ENCODE assay signal across 17 cellular contexts in genomic region chr17:47686276-47686635, GRCh38. TPM values are rescaled to one million over a fixed set of nuclear protein-coding genes. Genes with fewer than 3 reads are reported as not detected.
DNase-seq lines count a peak whose midpoint lies in the region; ATAC-seq, FAIRE-seq and TF ChIP-seq lines count a peak whose summit lies in the region.
"Had no signal": no experiment of that assay in that cellular context is flagged by ENCODE, and none has a peak within 500 bp of the region (broad histone marks: within the 10 kb centered on the region; RNA-seq: fewer than 3 reads in every experiment).

No MANE protein-coding gene starts in this region.

- no peaks in the 10 kb centered on the region for H3K27me3 Mint-ChIP-seq in H9 (ENCODE audit: low read depth)
- no peaks in the 10 kb centered on the region for H3K27me3 Mint-ChIP-seq in natural killer cell treated with Interleukin-12 subunit alpha and Interleukin-12 subunit beta and Interleukin-15 and Interleukin-18, amount 100 ng/mL, for 72 hours
- H3K27me3 Mint-ChIP-seq: central memory CD8-positive, alpha-beta T cell had no signal

- H3K36me3 ChIP-seq in K562 (ENCODE audit: control insufficient read depth, insufficient read depth, low read length), result peaks cover 47% of the 10 kb centered on the region

- H3K9me1 ChIP-seq in K562 (ENCODE audit: control insufficient read depth, insufficient read depth, low read length), result no peaks in the 10 kb centered on the region

- no peak overlapping the region for H2AK5ac ChIP-seq in H9 (ENCODE audit: insufficient read length, low read length)

- no peak overlapping the region for H3K56ac ChIP-seq in H9 (ENCODE audit: insufficient read length, low read depth, low read length)

- H4K5ac ChIP-seq in H9 (ENCODE audit: insufficient read length, low read depth, low read length), result no peak overlapping the region

- no peak overlapping the region for H3K4me2 ChIP-seq in H9 (ENCODE audit: insufficient read depth, insufficient read length, low read length)
- no peak overlapping the region for H3K4me2 ChIP-seq in K562 (ENCODE audit: insufficient read depth, low read length)

- no peak overlapping the region for H2BK20ac ChIP-seq in H9 (ENCODE audit: low read depth, low read length, poor library complexity, severe bottlenecking)

- H2BK15ac ChIP-seq in H9 (ENCODE audit: low read depth, low read length), result no peak overlapping the region

- H3K27me3 ChIP-seq in H9 (ENCODE audit: insufficient read depth, low read length), result no peaks in the 10 kb centered on the region
- no peaks in the 10 kb centered on the region for H3K27me3 ChIP-seq in K562 (ENCODE audit: control insufficient read depth in 2 of 2, insufficient read depth in 2 of 2, low read length in 2 of 2)
- H3K27me3 ChIP-seq: esophagus squamous epithelium had no signal

- POLR2A ChIA-PET in K562 (lab: Yijun Ruan, JAX), result interaction anchor here (3.6 kb wide), 1 partner anchor 9 kb away, joined by 30 read pairs; no protein-coding TSS in a partner anchor

- no peak overlapping the region for H3K9ac ChIP-seq in H9 (ENCODE audit: extremely low read depth, insufficient read length, low read length)
- no peak overlapping the region for H3K9ac ChIP-seq in K562 (ENCODE audit: insufficient read depth in 1 of 2, low read depth in 2 of 2, low read length in 2 of 2)
- H3K9ac ChIP-seq: parathyroid adenoma had no signal

- no peak overlapping the region for H3T11ph ChIP-seq in H9 (ENCODE audit: low read length)

- H4K91ac ChIP-seq in H9 (ENCODE audit: insufficient read length, low read depth, low read length), result no peak overlapping the region

- H2BK5ac ChIP-seq in H9 (ENCODE audit: insufficient read length, low read length), result no peak overlapping the region

- no TSS peak for BruUV-seq in K562 (replicated peaks; lab: Mats Ljungman, UMichigan)

- DNase-seq in AG10803 (ENCODE audit: low read depth), result peak; percentile 82
- no peak for DNase-seq in H9
- DNase-seq in K562 (ENCODE audit: extremely low read depth in 1 of 4, low spot score in 3 of 4), result no peak
- DNase-seq in natural killer cell treated with Interleukin-12 subunit alpha and Interleukin-12 subunit beta and Interleukin-15 and Interleukin-18, amount 100 ng/mL, for 72 hours (ENCODE audit: low spot score), result no peak
- no peak for DNase-seq in RPMI8226
- no peak for DNase-seq in GM12892 (ENCODE audit: insufficient read length)
- DNase-seq in coronary artery (ENCODE audit: low spot score), result no peak
- DNase-seq in NCI-H1105 treated with DMSO at 0.1 percent for 48 hours (lab: John Stamatoyannopoulos, UW), result no peak
- DNase-seq: activated CD4-positive, CD25-positive, alpha-beta regulatory T cell; esophagus squamous epithelium; NCI-H1417; NCI-H748 treated with DMSO at 0.1 percent for 48 hours had no signal

- H2BK12ac ChIP-seq in H9 (ENCODE audit: insufficient read length, low read depth, low read length), result no peak overlapping the region

- H3K4me1 ChIP-seq in H9 (ENCODE audit: insufficient read depth, low read length) (peaks cover 5% of the 10 kb centered on the region; the same call in 1 of the 2 replicates), K562 (replicated peaks in 1 of 2; ENCODE audit: control insufficient read depth in 2 of 2, insufficient read depth in 2 of 2, low read length in 2 of 2) (no peaks in the 10 kb centered on the region; a peak in 1 of 5 replicates)

- in situ Hi-C loops in K562 (cut with MboI), result no loop called here

- no peaks in the 10 kb centered on the region; a peak in 1 of 5 replicates for H3K9me3 Mint-ChIP-seq in H9
- H3K9me3 Mint-ChIP-seq in natural killer cell treated with Interleukin-12 subunit alpha and Interleukin-12 subunit beta and Interleukin-15 and Interleukin-18, amount 100 ng/mL, for 72 hours, result no peaks in the 10 kb centered on the region
- H3K9me3 Mint-ChIP-seq: central memory CD8-positive, alpha-beta T cell had no signal

- WGBS in H9 (ENCODE audit: extremely low coverage, insufficient read length, low lambda C conversion rate), result no CpG with 5 or more reads among the region's 1 CpG
- WGBS in K562 (ENCODE audit: insufficient coverage, low coverage, missing lambda C conversion rate), result 91% methylated on average over 1 of the region's 1 CpG

- H3K9me3 ChIP-seq in H9 (ENCODE audit: control insufficient read depth, low read depth, low read length), result no peaks in the 10 kb centered on the region
- no peaks in the 10 kb centered on the region for H3K9me3 ChIP-seq in K562 (replicated peaks; ENCODE audit: control insufficient read depth, insufficient read depth, low read depth, low read length)
- H3K9me3 ChIP-seq: esophagus squamous epithelium had no signal

- no peaks in the 10 kb centered on the region for H4K20me1 ChIP-seq in H9 (ENCODE audit: control insufficient read depth, insufficient read depth, insufficient read length)
- no peaks in the 10 kb centered on the region; the same call in 1 of the 2 replicates for H4K20me1 ChIP-seq in K562 (replicated peaks; ENCODE audit: control insufficient read depth, insufficient read depth, low read length)

- no peak for ATAC-seq in K562
- ATAC-seq in natural killer cell treated with Interleukin-12 subunit alpha and Interleukin-12 subunit beta and Interleukin-15 and Interleukin-18, amount 100 ng/mL, for 72 hours, result no peak

- H3K4me1 Mint-ChIP-seq in H9, result peaks cover 28 to 30% of the 10 kb centered on the region in 2 experiments
- peaks cover 14 to 27% of the 10 kb centered on the region in 2 donors for H3K4me1 Mint-ChIP-seq in natural killer cell treated with Interleukin-12 subunit alpha and Interleukin-12 subunit beta and Interleukin-15 and Interleukin-18, amount 100 ng/mL, for 72 hours (ENCODE audit: low read depth in 2 of 2)
- H3K4me1 Mint-ChIP-seq: central memory CD8-positive, alpha-beta T cell had no signal

- no peak overlapping the region for H3K4me3 Mint-ChIP-seq in H9
- H3K4me3 Mint-ChIP-seq in natural killer cell treated with Interleukin-12 subunit alpha and Interleukin-12 subunit beta and Interleukin-15 and Interleukin-18, amount 100 ng/mL, for 72 hours, result no peak overlapping the region
- H3K4me3 Mint-ChIP-seq: central memory CD8-positive, alpha-beta T cell had no signal

- H4K8ac ChIP-seq in H9 (replicated peaks; ENCODE audit: insufficient read length, low read depth, low read length), result no peak overlapping the region

- H3K18ac ChIP-seq in H9 (ENCODE audit: insufficient read length, low read depth, low read length), result no peak overlapping the region

- TF ChIP-seq RAD21 in K562 (CRISPR knock-in tag; conservative IDR thresholded peaks at IDR 0.05 in 1 of 2, IDR thresholded peaks at IDR 0.05 in 1 of 2), result no peak

- no peak overlapping the region for H3K23ac ChIP-seq in H9 (ENCODE audit: insufficient read length, low read depth, low read length)

- H3K27ac ChIP-seq in H9 (ENCODE audit: insufficient read length, low read depth, low read length), result no peak overlapping the region
- H3K27ac ChIP-seq in K562 (ENCODE audit: extremely low read depth, low read depth, low read length), result no peak overlapping the region
- H3K27ac ChIP-seq in coronary artery, result no peak overlapping the region
- H3K27ac ChIP-seq: parathyroid adenoma, SJSA1 had no signal

- TF ChIP-seq CTCF in AG10803 (conservative IDR thresholded peaks at IDR 0.05; ENCODE audit: low read length) (no peak; the same call in 1 of the 2 replicates), H9 (conservative IDR thresholded peaks at IDR 0.05) (no peak), K562 (IDR thresholded peaks at IDR 0.05 in 2 of 3, conservative IDR thresholded peaks at IDR 0.05 in 1 of 3; ENCODE audit: insufficient read depth in 2 of 3, low read depth in 1 of 3, low read length in 3 of 3) (no peak), coronary artery (IDR thresholded peaks at IDR 0.05) (no peak)

- no peak overlapping the region for H2AFZ ChIP-seq in H9 (ENCODE audit: low read length)
- no peak overlapping the region for H2AFZ ChIP-seq in K562 (ENCODE audit: low read depth, low read length)
- H2AFZ ChIP-seq: parathyroid adenoma had no signal

- FAIRE-seq in K562 (lab: Jason Lieb, UNC) (peak; percentile 35), GM12892 (lab: Jason Lieb, UNC) (no peak)
- FAIRE-seq: D721Med had no signal

- H3K4ac ChIP-seq in H9 (ENCODE audit: low read depth, low read length), result no peak overlapping the region

- peaks cover 20 to 44% (median 37%) of the 10 kb centered on the region in 3 experiments; a peak in 6 of 7 replicates for H3K36me3 Mint-ChIP-seq in H9 (ENCODE audit: insufficient read depth in 1 of 3, low read depth in 3 of 3)
- H3K36me3 Mint-ChIP-seq in natural killer cell treated with Interleukin-12 subunit alpha and Interleukin-12 subunit beta and Interleukin-15 and Interleukin-18, amount 100 ng/mL, for 72 hours, result peaks cover 41% of the 10 kb centered on the region

- CTCF ChIA-PET in K562 (lab: Yijun Ruan, JAX; ENCODE audit: low intra/inter-chr PET ratio), result no interaction called here

- H3K27ac Mint-ChIP-seq in H9, result peak overlapping the region in 2 of 3 experiments; percentile 27 to 90; a peak in 2 of 7 replicates
- peak overlapping the region; percentile 47 to 55 for H3K27ac Mint-ChIP-seq in natural killer cell treated with Interleukin-12 subunit alpha and Interleukin-12 subunit beta and Interleukin-15 and Interleukin-18, amount 100 ng/mL, for 72 hours

- H3K4me3 ChIP-seq in AG10803 (ENCODE audit: low read length) (no peak overlapping the region), K562 (no peak overlapping the region), coronary artery (no peak overlapping the region)
- H3K4me3 ChIP-seq: esophagus squamous epithelium, SJSA1 had no signal

- H3K23me2 ChIP-seq in H9 (ENCODE audit: insufficient read length, low read depth, low read length, poor library complexity, severe bottlenecking), result no peaks in the 10 kb centered on the region

- H3K79me1 ChIP-seq in H9 (ENCODE audit: insufficient read depth, low read depth, low read length, poor library complexity, severe bottlenecking), result no peaks in the 10 kb centered on the region

- H3K14ac ChIP-seq in H9 (ENCODE audit: insufficient read depth, low read length), result no peak overlapping the region

- H2BK120ac ChIP-seq in H9 (ENCODE audit: low read depth, low read length, poor library complexity, severe bottlenecking), result no peak overlapping the region

- TF ChIP-seq EP300 in K562 (IDR thresholded peaks at IDR 0.05; ENCODE audit: low read length), result no peak

- TF ChIP-seq POLR2A in K562 (conservative IDR thresholded peaks at IDR 0.05), result no peak
- no peak for TF ChIP-seq POLR2A in GM12892 (IDR thresholded peaks at IDR 0.05; ENCODE audit: low read depth, low read length)

- intact Hi-C loops in K562 (cut with micrococcal nuclease), result no loop called here

- H3K79me2 ChIP-seq in H9 (ENCODE audit: insufficient read depth, low read length) (no peaks in the 10 kb centered on the region), K562 (ENCODE audit: control insufficient read depth, insufficient read depth, low read length) (no peaks in the 10 kb centered on the region)
- H3K79me2 ChIP-seq: parathyroid adenoma had no signal

RNA-seq across cellular contexts. Expression of gene TBKBP1, which starts 7.7 kb away (rescaled TPM):
- total RNA-seq in H9 (2021) (33.2 and 33.6 TPM in 2 replicates), K562 (2014; rRNA removed) (10.6 and 14.7 TPM in 2 replicates), K562 (2014; rRNA removed; fragmentation: Illumina TruSeq; extraction: Trizol) (3.7 and 4.4 TPM in 2 replicates), K562 (2015; rRNA removed; fragmentation: Illumina TruSeq; extraction: Trizol) (4.7 and 5.1 TPM in 2 replicates), K562 (2021) (12.5 and 15.6 TPM in 2 replicates)
- 12.3 and 22.7 TPM in 2 replicates for total RNA-seq in K562 (2011; cell fraction: chromatin; rRNA removed; ENCODE audit: low replicate concordance)
- 11.2 and 11.4 TPM in 2 replicates for total RNA-seq in K562 (2011; cell fraction: nucleolus; rRNA removed)
- 9.2 and 10.6 TPM in 2 replicates for total RNA-seq in K562 (2011; cell fraction: nucleoplasm; rRNA removed)
- polyA plus RNA-seq in K562 (2011; rRNA removed) (7.2 and 8.7 TPM in 2 replicates), K562 (2014; fragmentation: Illumina TruSeq; extraction: Trizol) (6.8 and 11.4 TPM in 2 replicates), K562 (2014; fragmentation: Nextera tagmentation; extraction: Ambion mirVana) (under 1 TPM; 0.03 to 0.08 TPM), K562 (2014; rRNA removed) (12.9 and 13.0 TPM in 2 replicates)
- polyA plus RNA-seq in K562 (2011; cell fraction: cytosol; rRNA removed), result 4.8 and 9.7 TPM in 2 replicates
- 23.1 and 27.9 TPM in 2 replicates for polyA plus RNA-seq in K562 (2011; cell fraction: nucleus; rRNA removed)
- 10.5 and 13.8 TPM in 2 replicates for polyA plus RNA-seq in K562 (2012)
- polyA minus RNA-seq in K562 (2011; rRNA and poly(A)+ RNA removed), result 5.9 and 7.0 TPM in 2 replicates
- polyA minus RNA-seq in K562 (2011; cell fraction: cytosol; rRNA and poly(A)+ RNA removed), result 5.4 and 7.0 TPM in 2 replicates
- 2.6 and 3.9 TPM in 2 replicates for polyA minus RNA-seq in K562 (2011; cell fraction: nucleus; rRNA and poly(A)+ RNA removed)
- total RNA-seq in natural killer cell treated with Interleukin-12 subunit alpha and Interleukin-12 subunit beta and Interleukin-15 and Interleukin-18, amount 100 ng/mL, for 72 hours, result 10 to 100 TPM; 13.1 to 22.6 TPM
- polyA plus RNA-seq in GM12892 (2012; ENCODE audit: missing spikeins), result 0.59 TPM

RNA-seq across cellular contexts. Expression of gene KPNB1, which starts 36.5 kb away (rescaled TPM):
- 742 and 764 TPM in 2 replicates for total RNA-seq in H9 (2021)
- 346 and 425 TPM in 2 replicates for total RNA-seq in K562 (2011; cell fraction: chromatin; rRNA removed; ENCODE audit: low replicate concordance)
- 99.4 and 109 TPM in 2 replicates for total RNA-seq in K562 (2011; cell fraction: nucleolus; rRNA removed)
- total RNA-seq in K562 (2011; cell fraction: nucleoplasm; rRNA removed), result 177 and 202 TPM in 2 replicates
- 271 and 293 TPM in 2 replicates for total RNA-seq in K562 (2014; rRNA removed)
- total RNA-seq in K562 (2014; rRNA removed; fragmentation: Illumina TruSeq; extraction: Trizol), result 396 and 433 TPM in 2 replicates
- total RNA-seq in K562 (2015; rRNA removed; fragmentation: Illumina TruSeq; extraction: Trizol), result 339 and 354 TPM in 2 replicates
- 591 and 622 TPM in 2 replicates for total RNA-seq in K562 (2021)
- 331 and 369 TPM in 2 replicates for polyA plus RNA-seq in K562 (2011; rRNA removed)
- 220 and 227 TPM in 2 replicates for polyA plus RNA-seq in K562 (2011; cell fraction: cytosol; rRNA removed)
- polyA plus RNA-seq in K562 (2011; cell fraction: nucleus; rRNA removed), result 164 and 211 TPM in 2 replicates
- polyA plus RNA-seq in K562 (2012), result 290 and 376 TPM in 2 replicates
- polyA plus RNA-seq in K562 (2014; fragmentation: Illumina TruSeq; extraction: Trizol), result 515 and 528 TPM in 2 replicates
- polyA plus RNA-seq in K562 (2014; fragmentation: Nextera tagmentation; extraction: Ambion mirVana), result 100 to 1,000 TPM; 154 to 176 TPM
- 271 and 316 TPM in 2 replicates for polyA plus RNA-seq in K562 (2014; rRNA removed)
- 493 and 515 TPM in 2 replicates for polyA minus RNA-seq in K562 (2011; rRNA and poly(A)+ RNA removed)
- 213 and 271 TPM in 2 replicates for polyA minus RNA-seq in K562 (2011; cell fraction: cytosol; rRNA and poly(A)+ RNA removed)
- polyA minus RNA-seq in K562 (2011; cell fraction: nucleus; rRNA and poly(A)+ RNA removed), result 42.3 and 74.8 TPM in 2 replicates
- 1,000 to 10,000 TPM in 1 of 2 donors, 100 to 1,000 TPM in 1; 665 to 1,039 TPM for total RNA-seq in natural killer cell treated with Interleukin-12 subunit alpha and Interleukin-12 subunit beta and Interleukin-15 and Interleukin-18, amount 100 ng/mL, for 72 hours
- polyA plus RNA-seq in GM12892 (2012; ENCODE audit: missing spikeins), result 343 TPM

RNA-seq across cellular contexts. Expression of gene TBX21, which starts 46.8 kb away (rescaled TPM):
- total RNA-seq in H9 (2021) (not detected in 2 replicates), K562 (2014; rRNA removed) (not detected in 2 replicates), K562 (2014; rRNA removed; fragmentation: Illumina TruSeq; extraction: Trizol) (not detected in 2 replicates), K562 (2015; rRNA removed; fragmentation: Illumina TruSeq; extraction: Trizol) (not detected in 2 replicates), K562 (2021) (0.07 and 0.18 TPM in 2 replicates)
- not detected in 2 replicates for total RNA-seq in K562 (2011; cell fraction: chromatin; rRNA removed; ENCODE audit: low replicate concordance)
- not detected in 2 replicates for total RNA-seq in K562 (2011; cell fraction: nucleolus; rRNA removed)
- total RNA-seq in K562 (2011; cell fraction: nucleoplasm; rRNA removed), result not detected in 2 replicates
- polyA plus RNA-seq in K562 (2011; rRNA removed) (not detected in 2 replicates), K562 (2014; fragmentation: Illumina TruSeq; extraction: Trizol) (not detected in 2 replicates), K562 (2014; fragmentation: Nextera tagmentation; extraction: Ambion mirVana) (not detected), K562 (2014; rRNA removed) (not detected in 2 replicates)
- not detected in 2 replicates for polyA plus RNA-seq in K562 (2011; cell fraction: cytosol; rRNA removed)
- polyA plus RNA-seq in K562 (2011; cell fraction: nucleus; rRNA removed), result not detected in 2 replicates
- not detected in 2 replicates for polyA plus RNA-seq in K562 (2012)
- not detected in 2 replicates for polyA minus RNA-seq in K562 (2011; rRNA and poly(A)+ RNA removed)
- not detected in 2 replicates for polyA minus RNA-seq in K562 (2011; cell fraction: cytosol; rRNA and poly(A)+ RNA removed)
- polyA minus RNA-seq in K562 (2011; cell fraction: nucleus; rRNA and poly(A)+ RNA removed), result not detected in 2 replicates
- total RNA-seq in natural killer cell treated with Interleukin-12 subunit alpha and Interleukin-12 subunit beta and Interleukin-15 and Interleukin-18, amount 100 ng/mL, for 72 hours, result 100 to 1,000 TPM; 234 to 437 TPM
- not detected for polyA plus RNA-seq in GM12892 (2012; ENCODE audit: missing spikeins)
- total RNA-seq: HT-29, SJSA1 had no signal

Comparison
In these comparisons a context has a peak if more than half of its experiments do, and no peak if none do; other contexts are left out.
1. RNA of gene TBX21, which starts 46.8 kb away (total RNA-seq): 234 to 437 TPM in natural killer cell treated with Interleukin-12 subunit alpha and Interleukin-12 subunit beta and Interleukin-15 and Interleukin-18, amount 100 ng/mL, for 72 hours; not detected in H9 and 0.07 to 0.18 TPM in K562; every median in the first group is over 100 times any median in the second.